ENCODE assay signal across 31 cellular contexts in genomic region chr11:70097783-70098182, GRCh38. TPM values are rescaled to one million over a fixed set of nuclear protein-coding genes. Genes with fewer than 3 reads are reported as not detected.
"Had no signal": no experiment of that assay in that cellular context is flagged by ENCODE, and none has a peak within 500 bp of the region (broad histone marks: within the 10 kb centered on the region; RNA-seq: fewer than 3 reads in every experiment).

No MANE protein-coding gene starts in this region.

- H3K4me1 Mint-ChIP-seq: activated naive CD8-positive, alpha-beta T cell treated with anti-CD3 and anti-CD28 coated beads for 36 hours; memory B cell; naive thymus-derived CD4-positive, alpha-beta T cell; stimulated activated effector memory CD8-positive, alpha-beta T cell treated with anti-CD3 and anti-CD28 coated beads, Interleukin-12 subunit alpha, Interleukin-12 subunit beta, amount 100 ng/mL, for 72 hours had no signal

- H3K4me3 ChIP-seq: adrenal gland, esophagus squamous epithelium, hepatocyte, pancreas, prostate gland, thyroid gland, upper lobe of right lung had no signal

- H3K36me3 Mint-ChIP-seq: activated naive CD8-positive, alpha-beta T cell treated with anti-CD3 and anti-CD28 coated beads for 36 hours; memory B cell; naive thymus-derived CD4-positive, alpha-beta T cell; stimulated activated effector memory CD8-positive, alpha-beta T cell treated with anti-CD3 and anti-CD28 coated beads, Interleukin-12 subunit alpha, Interleukin-12 subunit beta, amount 100 ng/mL, for 72 hours had no signal

- H3K4me2 ChIP-seq: hepatocyte, SK-N-SH had no signal

- H3K9ac ChIP-seq: SK-N-SH had no signal

- ATAC-seq: naive thymus-derived CD4-positive, alpha-beta T cell; pancreas; stimulated activated effector memory CD8-positive, alpha-beta T cell treated with anti-CD3 and anti-CD28 coated beads, Interleukin-12 subunit alpha, Interleukin-12 subunit beta, amount 100 ng/mL, for 72 hours; upper lobe of right lung had no signal

- H3K4me1 ChIP-seq: adrenal gland, esophagus squamous epithelium, pancreas, prostate gland, thyroid gland, upper lobe of right lung had no signal

- H2AFZ ChIP-seq: hepatocyte had no signal

- H3K9me3 Mint-ChIP-seq: activated naive CD4-positive, alpha-beta T cell treated with anti-CD3 and anti-CD28 coated beads for 36 hours; activated naive CD8-positive, alpha-beta T cell treated with anti-CD3 and anti-CD28 coated beads for 36 hours; dendritic cell treated with granulocyte-macrophage colony-stimulating factor and Interleukin-4, amounts not matched to agents 40 ng/mL and 50 ng/mL, for 4 days; naive thymus-derived CD4-positive, alpha-beta T cell; stimulated activated effector memory CD8-positive, alpha-beta T cell treated with anti-CD3 and anti-CD28 coated beads, Interleukin-12 subunit alpha, Interleukin-12 subunit beta, amount 100 ng/mL, for 72 hours; stimulated activated naive CD8-positive, alpha-beta T cell treated with anti-CD3 and anti-CD28 coated beads, Interleukin-15, Interleukin-2, amounts not matched to agents 100 ng/mL and 50 ng/mL, for 24 hours; T-helper 1 cell treated with Interleukin-12 subunit alpha and Interleukin-12 subunit beta and Interleukin-4 antibody, amounts not matched to agents 30 μg/mL and 1 μg/mL, for 36 hours had no signal

- H3K4me3 Mint-ChIP-seq: activated naive CD4-positive, alpha-beta T cell treated with anti-CD3 and anti-CD28 coated beads for 36 hours; activated naive CD8-positive, alpha-beta T cell treated with anti-CD3 and anti-CD28 coated beads for 36 hours; dendritic cell treated with granulocyte-macrophage colony-stimulating factor and Interleukin-4, amounts not matched to agents 40 ng/mL and 50 ng/mL, for 4 days; memory B cell; naive thymus-derived CD4-positive, alpha-beta T cell; stimulated activated effector memory CD8-positive, alpha-beta T cell treated with anti-CD3 and anti-CD28 coated beads, Interleukin-12 subunit alpha, Interleukin-12 subunit beta, amount 100 ng/mL, for 72 hours; stimulated activated naive CD8-positive, alpha-beta T cell treated with anti-CD3 and anti-CD28 coated beads, Interleukin-15, Interleukin-2, amounts not matched to agents 100 ng/mL and 50 ng/mL, for 24 hours; T-helper 1 cell treated with Interleukin-12 subunit alpha and Interleukin-12 subunit beta and Interleukin-4 antibody, amounts not matched to agents 30 μg/mL and 1 μg/mL, for 36 hours had no signal

- DNase-seq: activated CD4-positive, alpha-beta T cell treated with anti-CD3 and anti-CD28 coated beads for 4 hours; activated CD4-positive, alpha-beta T cell treated with anti-CD3 and anti-CD28 coated beads, Interleukin-2, amount 50 U/mL, for 4 hours; activated CD8-positive, alpha-beta memory T cell treated with anti-CD3 and anti-CD28 coated beads for 24 hours; activated effector memory CD4-positive, alpha-beta T cell treated with anti-CD3 and anti-CD28 coated beads, Interleukin-2, amount 50 U/mL, for 16 hours; activated naive CD4-positive, alpha-beta T cell treated with anti-CD3 and anti-CD28 coated beads for 36 hours; activated naive CD8-positive, alpha-beta T cell treated with anti-CD3 and anti-CD28 coated beads for 36 hours; adrenal gland; brain microvascular endothelial cell; central memory CD4-positive, alpha-beta T cell; esophagus squamous epithelium; islet precursor cell; midbrain; naive thymus-derived CD4-positive, alpha-beta T cell; nucleus accumbens; SK-N-SH; stimulated activated CD4-positive, alpha-beta T cell treated with anti-CD3 and anti-CD28 coated beads, Interleukin-12 subunit alpha, Interleukin-12 subunit beta, amount 100 ng/mL, for 4 hours; stimulated activated CD4-positive, alpha-beta T cell treated with anti-CD3 and anti-CD28 coated beads, Interleukin-4, amount 100 ng/mL, for 24 hours; SW 1271; T-helper 9 cell; thyroid gland; upper lobe of right lung had no signal

- H3K27me3 ChIP-seq: adrenal gland, brain microvascular endothelial cell, hepatocyte, pancreas, thyroid gland, upper lobe of right lung had no signal

- H3K36me3 ChIP-seq: adrenal gland, brain microvascular endothelial cell, esophagus squamous epithelium, pancreas, prostate gland, thyroid gland, upper lobe of right lung had no signal

- H3K27ac ChIP-seq: adrenal gland, brain microvascular endothelial cell, esophagus squamous epithelium, hepatocyte, pancreas, prostate gland, thyroid gland, upper lobe of right lung, VCaP had no signal

- H3K79me2 ChIP-seq: hepatocyte had no signal

- H3K27me3 Mint-ChIP-seq: dendritic cell treated with granulocyte-macrophage colony-stimulating factor and Interleukin-4, amounts not matched to agents 40 ng/mL and 50 ng/mL, for 4 days; stimulated activated naive CD8-positive, alpha-beta T cell treated with anti-CD3 and anti-CD28 coated beads, Interleukin-15, Interleukin-2, amounts not matched to agents 100 ng/mL and 50 ng/mL, for 24 hours had no signal

- H3K27ac Mint-ChIP-seq: activated naive CD4-positive, alpha-beta T cell treated with anti-CD3 and anti-CD28 coated beads for 36 hours; activated naive CD8-positive, alpha-beta T cell treated with anti-CD3 and anti-CD28 coated beads for 36 hours; dendritic cell treated with granulocyte-macrophage colony-stimulating factor and Interleukin-4, amounts not matched to agents 40 ng/mL and 50 ng/mL, for 4 days; memory B cell; naive thymus-derived CD4-positive, alpha-beta T cell; stimulated activated effector memory CD8-positive, alpha-beta T cell treated with anti-CD3 and anti-CD28 coated beads, Interleukin-12 subunit alpha, Interleukin-12 subunit beta, amount 100 ng/mL, for 72 hours; stimulated activated naive CD8-positive, alpha-beta T cell treated with anti-CD3 and anti-CD28 coated beads, Interleukin-15, Interleukin-2, amounts not matched to agents 100 ng/mL and 50 ng/mL, for 24 hours; T-helper 1 cell treated with Interleukin-12 subunit alpha and Interleukin-12 subunit beta and Interleukin-4 antibody, amounts not matched to agents 30 μg/mL and 1 μg/mL, for 36 hours had no signal

- H3K9me3 ChIP-seq: adrenal gland, esophagus squamous epithelium, pancreas, prostate gland, SK-N-SH, thyroid gland, upper lobe of right lung had no signal

RNA-seq across cellular contexts. Expression of gene ANO1, which starts 19.7 kb away (rescaled TPM):
- total RNA-seq: activated naive CD4-positive, alpha-beta T cell treated with anti-CD3 and anti-CD28 coated beads for 36 hours; activated naive CD8-positive, alpha-beta T cell treated with anti-CD3 and anti-CD28 coated beads for 36 hours; naive thymus-derived CD4-positive, alpha-beta T cell had no signal
- polyA plus RNA-seq: naive thymus-derived CD4-positive, alpha-beta T cell; neural cell; SK-N-SH had no signal
